In genomic region chr12:25796523-25797000, GRCh38 we compare ENCODE assay signal across 22 cellular contexts.
DNase-seq lines count a peak whose midpoint lies in the region; ATAC-seq, FAIRE-seq and TF ChIP-seq lines count a peak whose summit lies in the region.
"Had no signal": no experiment of that assay in that cellular context is flagged by ENCODE, and none has a peak within 500 bp of the region (broad histone marks: within the 10 kb centered on the region; RNA-seq: fewer than 3 reads in every experiment).

No MANE protein-coding gene starts in this region.

- peak overlapping the region; percentile 61 for H2BK20ac ChIP-seq in IMR-90 (ENCODE audit: low read depth, low read length)

- CTCF ChIA-PET in IMR-90 (lab: Yijun Ruan, JAX): no interaction called here

- H3K9ac ChIP-seq in IMR-90 (ENCODE audit: low read depth, low read length): no peak overlapping the region
- H3K9ac ChIP-seq: parathyroid adenoma had no signal

- H2AK9ac ChIP-seq in IMR-90 (replicated peaks; ENCODE audit: low read depth, low read length, poor library complexity): no peak overlapping the region

- H3K4me1 ChIP-seq in IMR-90 (ENCODE audit: control insufficient read depth, insufficient read depth, low read length): peaks cover 2% of the 10 kb centered on the region; the same call in 1 of the 2 replicates
- peaks cover 3% of the 10 kb centered on the region for H3K4me1 ChIP-seq in right cardiac atrium (ENCODE audit: control insufficient read depth, insufficient read depth, low read length)
- H3K4me1 ChIP-seq: parathyroid adenoma, Peyer's patch, testis had no signal

- no TSS peak for BruUV-seq in IMR-90 (replicated peaks; lab: Mats Ljungman, UMichigan)

- ATAC-seq in IMR-90 (ENCODE audit: low read depth) (peak; percentile 59), right cardiac atrium (peak; percentile 91)
- ATAC-seq: left colon had no signal

- in situ Hi-C loops in IMR-90 (cut with MboI; ENCODE audit: low sequenced_read_pairs): no loop called here
- in situ Hi-C loops in astrocyte of the spinal cord (cut with HindIII; ENCODE audit: low sequenced_read_pairs): no loop called here

- peak overlapping the region; percentile 32; the same call in 1 of the 2 replicates for H3K18ac ChIP-seq in IMR-90 (ENCODE audit: low read depth, low read length)

- peak overlapping the region; percentile 5 to 52; a peak in 2 of 4 replicates for H4K8ac ChIP-seq in IMR-90 (ENCODE audit: low read depth in 2 of 2, low read length in 2 of 2)

- peak overlapping the region; percentile 33 for H2BK120ac ChIP-seq in IMR-90 (ENCODE audit: low read depth, low read length)

- H2BK5ac ChIP-seq in IMR-90 (ENCODE audit: low read depth, low read length, poor library complexity, severe bottlenecking): peak overlapping the region; percentile 64

- no peaks in the 10 kb centered on the region for H3K36me3 ChIP-seq in IMR-90 (ENCODE audit: control insufficient read depth, insufficient read depth, low read length)
- H3K36me3 ChIP-seq: Peyer's patch had no signal

- no peak overlapping the region for H3K56ac ChIP-seq in IMR-90 (ENCODE audit: extremely low read depth, insufficient read depth, low read length)

- H2AK5ac ChIP-seq in IMR-90 (ENCODE audit: low read depth, low read length): peak overlapping the region; percentile 79; the same call in 1 of the 2 replicates

- POLR2A ChIA-PET in IMR-90 (lab: Charles Lee; ENCODE audit: unreplicated experiment): no interaction called here

- dilution Hi-C loops in IMR-90 (cut with HindIII; ENCODE audit: low sequenced_read_pairs, unreplicated experiment): no loop called here

- H3K23ac ChIP-seq in IMR-90 (ENCODE audit: low read depth, low read length): peak overlapping the region; percentile 53; the same call in 1 of the 2 replicates

- peak overlapping the region; percentile 59 for H2AFZ ChIP-seq in IMR-90 (replicated peaks; ENCODE audit: low read length, poor library complexity)
- H2AFZ ChIP-seq: parathyroid adenoma had no signal

- H3K27me3 ChIP-seq in IMR-90 (ENCODE audit: control insufficient read depth, insufficient read depth, low read length) (no peaks in the 10 kb centered on the region), right cardiac atrium (ENCODE audit: control insufficient read depth, insufficient read depth) (no peaks in the 10 kb centered on the region)
- H3K27me3 ChIP-seq: Peyer's patch, testis had no signal

- H3K79me1 ChIP-seq in IMR-90 (ENCODE audit: low read depth in 1 of 2, low read length in 2 of 2): no peaks in the 10 kb centered on the region

- peak overlapping the region; percentile 9; the same call in 1 of the 2 replicates for H4K5ac ChIP-seq in IMR-90 (ENCODE audit: low read depth, low read length)

- DNase-seq in DMS53 treated with DMSO at 0.1 percent for 48 hours (lab: John Stamatoyannopoulos, UW; ENCODE audit: unreplicated experiment) (peak; percentile 83), IMR-90 (peak; percentile 67), astrocyte of the spinal cord (ENCODE audit: low read depth, low spot score) (peak; percentile 35), right cardiac atrium (peak in 1 of 3 donors; percentile 17), occipital lobe (lab: John Stamatoyannopoulos, UW) (no peak), frontal cortex (ENCODE audit: low spot score in 2 of 2) (no peak), hypothalamus (lab: John Stamatoyannopoulos, UW) (no peak)
- no peak for DNase-seq in stimulated activated CD4-positive, alpha-beta T cell treated with anti-CD3 and anti-CD28 coated beads, Interleukin-2, amount 100 ng/mL, for 24 hours
- DNase-seq: activated CD4-positive, alpha-beta T cell treated with anti-CD3 and anti-CD28 coated beads, Interleukin-2, amount 50 U/mL, for 4 hours; activated naive CD4-positive, alpha-beta T cell treated with anti-CD3 and anti-CD28 coated beads for 36 hours; activated T-cell treated with anti-CD3 and anti-CD28 coated beads, Interleukin-2, amount 50 U/mL, for 1 hour; caudate nucleus; COR-L47; effector CD4-positive, alpha-beta T cell; left colon; NCI-H2029 treated with DMSO at 0.1 percent for 48 hours; Peyer's patch; testis had no signal

- H3K9me1 ChIP-seq in IMR-90 (ENCODE audit: insufficient read depth, low read length): peaks cover 4% of the 10 kb centered on the region; the same call in 1 of the 2 replicates

- TF ChIP-seq CTCF in IMR-90 (conservative IDR thresholded peaks at IDR 0.05; ENCODE audit: low read depth, low read length) (no peak), astrocyte of the spinal cord (IDR thresholded peaks at IDR 0.05; ENCODE audit: low read depth, low read length) (no peak)

- no peak overlapping the region for H4K91ac ChIP-seq in IMR-90 (ENCODE audit: insufficient read depth, low read depth, low read length)

- intact Hi-C loops in IMR-90 (cut with micrococcal nuclease) (no loop called here), right cardiac atrium (cut with DNase I) (loop anchor here in 1 of 4 donors (5.0 to 10.0 kb wide), 2 partner anchors 212 to 231 kb away; no protein-coding TSS in a partner anchor)

- H3K4ac ChIP-seq in IMR-90 (ENCODE audit: low read depth, low read length): peak overlapping the region; percentile 1; the same call in 1 of the 2 replicates

- H3K4me2 ChIP-seq in IMR-90 (ENCODE audit: low read depth, low read length): peak overlapping the region; percentile 53; the same call in 1 of the 2 replicates

- H3K27ac ChIP-seq in IMR-90 (ENCODE audit: insufficient read depth, low read length) (no peak overlapping the region), right cardiac atrium (ENCODE audit: low read length) (peak overlapping the region; percentile 43)
- H3K27ac ChIP-seq: parathyroid adenoma, Peyer's patch, skin epidermis, testis had no signal

- no peaks in the 10 kb centered on the region for H4K20me1 ChIP-seq in IMR-90 (ENCODE audit: insufficient read depth, low read length)

- no peaks in the 10 kb centered on the region for H3K9me3 ChIP-seq in IMR-90 (ENCODE audit: control insufficient read depth, insufficient read depth, low read length)
- no peaks in the 10 kb centered on the region for H3K9me3 ChIP-seq in right cardiac atrium (ENCODE audit: control insufficient read depth, low read length)
- H3K9me3 ChIP-seq: Peyer's patch, testis had no signal

- no peak for TF ChIP-seq RAD21 in IMR-90 (IDR thresholded peaks at IDR 0.05; ENCODE audit: low read length)

- H3K4me3 ChIP-seq in IMR-90 (ENCODE audit: insufficient read depth, low read depth, low read length) (no peak overlapping the region), astrocyte of the spinal cord (ENCODE audit: low read depth, low read length) (no peak overlapping the region), right cardiac atrium (ENCODE audit: low read length) (no peak overlapping the region)
- H3K4me3 ChIP-seq: Peyer's patch, skin epidermis, testis had no signal

- no CpG with 5 or more reads among the region's 2 CpGs for WGBS in IMR-90 (ENCODE audit: extremely low coverage in 2 of 2, insufficient read length in 1 of 2), 2 experiments
- 42% methylated on average over 2 of the region's 2 CpGs for WGBS in right cardiac atrium

- TF ChIP-seq POLR2A in IMR-90 (IDR thresholded peaks at IDR 0.05; ENCODE audit: low read depth, low read length): no peak

- no peak for FAIRE-seq in frontal cortex (lab: Jason Lieb, UNC)
- FAIRE-seq: G401.6, TTC549 had no signal

- H3K14ac ChIP-seq in IMR-90 (replicated peaks; ENCODE audit: low read depth, low read length): peak overlapping the region; percentile 34

- 0 out of 3 replicates have a peak overlapping the region, but pooled peaks have one; percentile 18 for H2BK15ac ChIP-seq in IMR-90 (ENCODE audit: low read depth, low read length)

TF ChIP-seq in IMR-90, 13 proteins besides CTCF, POLR2A, EP300 and RAD21:
- TF ChIP-seq BHLHE40 (IDR thresholded peaks at IDR 0.05; ENCODE audit: low read depth, low read length) (no peak), RCOR1 (IDR thresholded peaks at IDR 0.05; ENCODE audit: insufficient replicate concordance, low read length) (no peak), MAZ (IDR thresholded peaks at IDR 0.05; ENCODE audit: borderline replicate concordance, low read depth, low read length) (no peak), CHD1 (IDR thresholded peaks at IDR 0.05; ENCODE audit: low read depth, low read length) (no peak), MAFK (IDR thresholded peaks at IDR 0.05; ENCODE audit: low read depth, low read length) (no peak), FOS (IDR thresholded peaks at IDR 0.05; ENCODE audit: low read depth, low read length) (no peak), SMC3 (IDR thresholded peaks at IDR 0.05; ENCODE audit: low read depth, low read length) (no peak), MXI1 (IDR thresholded peaks at IDR 0.05; ENCODE audit: borderline replicate concordance, low read depth, low read length) (no peak), NFE2L2 (IDR thresholded peaks at IDR 0.05; ENCODE audit: low read depth, low read length) (no peak), RFX5 (IDR thresholded peaks at IDR 0.05; ENCODE audit: low read depth, low read length) (no peak)
- TF ChIP-seq, protein P1, sequence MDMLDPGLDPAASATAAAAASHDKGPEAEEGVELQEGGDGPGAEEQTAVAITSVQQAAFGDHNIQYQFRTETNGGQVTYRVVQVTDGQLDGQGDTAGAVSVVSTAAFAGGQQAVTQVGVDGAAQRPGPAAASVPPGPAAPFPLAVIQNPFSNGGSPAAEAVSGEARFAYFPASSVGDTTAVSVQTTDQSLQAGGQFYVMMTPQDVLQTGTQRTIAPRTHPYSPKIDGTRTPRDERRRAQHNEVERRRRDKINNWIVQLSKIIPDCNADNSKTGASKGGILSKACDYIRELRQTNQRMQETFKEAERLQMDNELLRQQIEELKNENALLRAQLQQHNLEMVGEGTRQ (IDR thresholded peaks at IDR 0.05; ENCODE audit: low read depth, low read length): no peak
- TF ChIP-seq, protein P2, sequence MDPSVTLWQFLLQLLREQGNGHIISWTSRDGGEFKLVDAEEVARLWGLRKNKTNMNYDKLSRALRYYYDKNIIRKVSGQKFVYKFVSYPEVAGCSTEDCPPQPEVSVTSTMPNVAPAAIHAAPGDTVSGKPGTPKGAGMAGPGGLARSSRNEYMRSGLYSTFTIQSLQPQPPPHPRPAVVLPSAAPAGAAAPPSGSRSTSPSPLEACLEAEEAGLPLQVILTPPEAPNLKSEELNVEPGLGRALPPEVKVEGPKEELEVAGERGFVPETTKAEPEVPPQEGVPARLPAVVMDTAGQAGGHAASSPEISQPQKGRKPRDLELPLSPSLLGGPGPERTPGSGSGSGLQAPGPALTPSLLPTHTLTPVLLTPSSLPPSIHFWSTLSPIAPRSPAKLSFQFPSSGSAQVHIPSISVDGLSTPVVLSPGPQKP (IDR thresholded peaks at IDR 0.05; ENCODE audit: borderline replicate concordance, low read depth, low read length): no peak

Comparison
In these comparisons a context has a peak if more than half of its experiments do, and no peak if none do; other contexts are left out.
1. DNase-seq: peak in DMS53 treated with DMSO at 0.1 percent for 48 hours (single experiment), IMR-90 (single experiment) and astrocyte of the spinal cord (single experiment); none in occipital lobe (single experiment), frontal cortex (0 of 2), stimulated activated CD4-positive, alpha-beta T cell treated with anti-CD3 and anti-CD28 coated beads, Interleukin-2, amount 100 ng/mL, for 24 hours (0 of 2) and hypothalamus (0 of 51).